8 cellular contexts compared by ENCODE assay signal in genomic region chr20:21505161-21505809, GRCh38. TPM values are rescaled to one million over a fixed set of nuclear protein-coding genes. Genes with fewer than 3 reads are reported as not detected.
DNase-seq lines count a peak whose midpoint lies in the region; ATAC-seq and TF ChIP-seq lines count a peak whose summit lies in the region.

No MANE protein-coding gene starts in this region.

- peak; percentile 98 for TF ChIP-seq CTCF in lower lobe of right lung (IDR thresholded peaks at IDR 0.05)

- H3K27ac ChIP-seq in lower lobe of right lung = no peak overlapping the region

- peak; percentile 85 for DNase-seq in AG20443 (ENCODE audit: low spot score)
- DNase-seq in NCI-H226 = peak; percentile 26
- DNase-seq in activated CD4-positive, alpha-beta memory T cell treated with anti-CD3 and anti-CD28 coated beads for 36 hours = peak; percentile 85
- peak; percentile 93 for DNase-seq in ecto neural progenitor cell (ENCODE audit: low spot score)
- DNase-seq in lower lobe of right lung = peak; percentile 85
- peak; percentile 73 for DNase-seq in stimulated activated CD8-positive, alpha-beta memory T cell treated with anti-CD3 and anti-CD28 coated beads, Interleukin-15, amount 100 ng/mL, for 1 hour (ENCODE audit: low read depth)
- no peak for DNase-seq in NCI-H774 (lab: John Stamatoyannopoulos, UW)

- H3K4me3 ChIP-seq in lower lobe of right lung = peak overlapping the region; percentile 47

- POLR2A ChIA-PET in activated CD4-positive, alpha-beta memory T cell treated with anti-CD3 and anti-CD28 coated beads for 36 hours (lab: Charles Lee) = no interaction called here

- H3K4me1 ChIP-seq in lower lobe of right lung = peaks cover 34% of the 10 kb centered on the region

- CTCF ChIA-PET in activated CD4-positive, alpha-beta memory T cell treated with anti-CD3 and anti-CD28 coated beads for 36 hours (lab: Charles Lee) = interaction anchor here (0.6 to 9.1 kb wide), 55 partner anchors 9 to 680 kb away, joined by 3 to 319 read pairs (median 4); partner anchors contain the start of genes NKX2-2, NKX2-4 and XRN2

- no peak overlapping the region for H3K27ac Mint-ChIP-seq in activated CD4-positive, alpha-beta memory T cell treated with anti-CD3 and anti-CD28 coated beads for 36 hours

- peak; percentile 44 for ATAC-seq in GM21576 (IDR thresholded peaks at IDR 0.05; ENCODE audit: unreplicated experiment)
- peak; percentile 77 to 78 for ATAC-seq in lower lobe of right lung

- H3K4me1 Mint-ChIP-seq in activated CD4-positive, alpha-beta memory T cell treated with anti-CD3 and anti-CD28 coated beads for 36 hours (ENCODE audit: low read depth) = peaks cover 32% of the 10 kb centered on the region

- no peaks in the 10 kb centered on the region for H3K9me3 Mint-ChIP-seq in activated CD4-positive, alpha-beta memory T cell treated with anti-CD3 and anti-CD28 coated beads for 36 hours

- H3K36me3 Mint-ChIP-seq in activated CD4-positive, alpha-beta memory T cell treated with anti-CD3 and anti-CD28 coated beads for 36 hours = no peaks in the 10 kb centered on the region

- H3K27me3 ChIP-seq in lower lobe of right lung (ENCODE audit: low read depth) = peaks cover 82% of the 10 kb centered on the region

- H3K9me3 ChIP-seq in lower lobe of right lung = no peaks in the 10 kb centered on the region

- H3K4me3 Mint-ChIP-seq in activated CD4-positive, alpha-beta memory T cell treated with anti-CD3 and anti-CD28 coated beads for 36 hours = peak overlapping the region; percentile 57

- H3K27me3 Mint-ChIP-seq in activated CD4-positive, alpha-beta memory T cell treated with anti-CD3 and anti-CD28 coated beads for 36 hours = peaks cover 49% of the 10 kb centered on the region

- no peaks in the 10 kb centered on the region for H3K36me3 ChIP-seq in lower lobe of right lung

- intact Hi-C loops in activated CD4-positive, alpha-beta memory T cell treated with anti-CD3 and anti-CD28 coated beads for 36 hours (cut with micrococcal nuclease) = loop anchor here (1.0 to 10.0 kb wide), 4 partner anchors 197 to 1143 kb away; no protein-coding TSS in a partner anchor
- intact Hi-C loops in lower lobe of right lung (cut with DNase I) = loop anchor here (5.0 kb wide), 1 partner anchor 268 kb away; no protein-coding TSS in a partner anchor

RNA-seq across cellular contexts. Expression of gene NKX2-2, which starts 8.6 kb away (rescaled TPM):
- not detected for total RNA-seq in activated CD4-positive, alpha-beta memory T cell treated with anti-CD3 and anti-CD28 coated beads for 36 hours
- total RNA-seq in lower lobe of right lung = not detected
